In the genomic region with DNA sequence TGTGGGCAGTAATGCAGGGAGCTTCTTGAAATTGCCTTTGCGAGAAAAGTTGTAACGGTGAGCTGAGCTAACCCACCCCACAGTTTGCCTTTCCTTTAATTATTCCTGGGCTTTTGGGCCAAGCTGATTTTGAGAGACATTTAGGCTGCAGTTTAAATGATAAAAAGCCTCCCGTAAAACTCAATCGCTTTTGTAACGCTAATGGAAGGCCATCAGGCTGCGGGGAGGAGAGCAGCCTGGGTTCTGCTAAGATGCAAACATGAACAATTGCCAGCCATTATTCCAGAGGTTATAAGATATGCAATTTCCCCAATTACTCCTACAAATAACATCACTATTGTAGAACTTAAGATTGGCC, we compare ENCODE assay signal across 18 cellular contexts.
DNase-seq lines count a peak whose midpoint lies in the region; ATAC-seq and TF ChIP-seq lines count a peak whose summit lies in the region.
"Had no signal": no experiment of that assay in that cellular context is flagged by ENCODE, and none has a peak within 500 bp of the region (broad histone marks: within the 10 kb centered on the region; RNA-seq: fewer than 3 reads in every experiment).

No MANE protein-coding gene starts in this region.

- 74% methylated on average over 6 of the region's 6 CpGs for WGBS in right cardiac atrium
- WGBS in esophagus muscularis mucosa, result 64% methylated on average over 6 of the region's 6 CpGs
- WGBS in tibial nerve, 2 donors, result 76 to 77% methylated on average over 6 of the region's 6 CpGs

- no peaks in the 10 kb centered on the region for H3K4me1 ChIP-seq in right cardiac atrium (ENCODE audit: control insufficient read depth, insufficient read depth, low read length)
- H3K4me1 ChIP-seq in esophagus muscularis mucosa, result peaks cover 0 to 24% (median 17%) of the 10 kb centered on the region in 4 donors
- no peaks in the 10 kb centered on the region for H3K4me1 ChIP-seq in tibial nerve

- TF ChIP-seq POLR2A in esophagus muscularis mucosa (IDR thresholded peaks at IDR 0.05; ENCODE audit: low read depth) (no peak), tibial nerve (IDR thresholded peaks at IDR 0.05) (no peak)

- H3K9me3 ChIP-seq in right cardiac atrium (ENCODE audit: control insufficient read depth, low read length) (no peaks in the 10 kb centered on the region), esophagus muscularis mucosa (peaks cover 0 to 16% (median 0%) of the 10 kb centered on the region in 4 donors), tibial nerve (no peaks in the 10 kb centered on the region)
- H3K9me3 ChIP-seq: mucosa of descending colon had no signal

- no peak for TF ChIP-seq EP300 in esophagus muscularis mucosa (IDR thresholded peaks at IDR 0.05)
- TF ChIP-seq EP300 in tibial nerve (IDR thresholded peaks at IDR 0.05), result no peak

- peaks cover 28% of the 10 kb centered on the region for H3K4me1 Mint-ChIP-seq in osteocyte (ENCODE audit: unreplicated experiment)
- peaks cover 11% of the 10 kb centered on the region for H3K4me1 Mint-ChIP-seq in activated CD4-positive, alpha-beta T cell treated with anti-CD3 and anti-CD28 coated beads, Interleukin-2, amount 10 ng/mL, durations not matched to agents 24 days and 14 days

- TF ChIP-seq CTCF in esophagus muscularis mucosa (IDR thresholded peaks at IDR 0.05), result no peak
- no peak for TF ChIP-seq CTCF in osteocyte (IDR thresholded peaks at IDR 0.05)
- TF ChIP-seq CTCF in tibial nerve (IDR thresholded peaks at IDR 0.05), result no peak

- H3K9me3 Mint-ChIP-seq in osteocyte (ENCODE audit: unreplicated experiment), result peaks cover 13% of the 10 kb centered on the region
- peaks cover 6% of the 10 kb centered on the region for H3K9me3 Mint-ChIP-seq in activated CD4-positive, alpha-beta T cell treated with anti-CD3 and anti-CD28 coated beads, Interleukin-2, amount 10 ng/mL, durations not matched to agents 24 days and 14 days

- H3K27ac ChIP-seq in right cardiac atrium (ENCODE audit: low read length) (peak overlapping the region; percentile 36), esophagus muscularis mucosa (replicated peaks in 1 of 4) (peak overlapping the region; percentile 70 to 75 (median 74)), tibial nerve (peak overlapping the region in 1 of 4 donors; percentile 71)
- H3K27ac ChIP-seq: ovary had no signal

- H3K27me3 Mint-ChIP-seq in osteocyte (ENCODE audit: unreplicated experiment), result no peaks in the 10 kb centered on the region
- H3K27me3 Mint-ChIP-seq in activated CD4-positive, alpha-beta T cell treated with anti-CD3 and anti-CD28 coated beads, Interleukin-2, amount 10 ng/mL, durations not matched to agents 24 days and 14 days, result no peaks in the 10 kb centered on the region

- ATAC-seq in right cardiac atrium, result no peak
- no peak for ATAC-seq in left cardiac atrium
- ATAC-seq: GM12878 had no signal

- DNase-seq in right cardiac atrium, result no peak
- no peak for DNase-seq in left cardiac atrium
- DNase-seq in esophagus muscularis mucosa (ENCODE audit: extremely low spot score), result no peak
- DNase-seq in osteocyte (ENCODE audit: extremely low spot score, unreplicated experiment), result no peak
- DNase-seq in activated CD4-positive, alpha-beta T cell treated with anti-CD3 and anti-CD28 coated beads, Interleukin-2, amount 10 ng/mL, durations not matched to agents 24 days and 14 days, result no peak
- DNase-seq in tibial nerve (ENCODE audit: low spot score in 2 of 2), result no peak
- DNase-seq in HuH-7.5 (ENCODE audit: low spot score), result no peak
- DNase-seq in cerebellum (ENCODE audit: low spot score), result no peak
- DNase-seq: activated CD8-positive, alpha-beta memory T cell treated with anti-CD3 and anti-CD28 coated beads, Interleukin-2, amount 50 U/mL, for 48 hours; erythroblast; mucosa of descending colon; NCI-H1694 treated with DMSO at 0.1 percent for 48 hours; NCI-H510A treated with DMSO at 0.1 percent for 48 hours; ovary; SIG-M5; small intestine; T1000 had no signal

- no peak overlapping the region for H3K4me3 Mint-ChIP-seq in osteocyte (ENCODE audit: unreplicated experiment)
- no peak overlapping the region for H3K4me3 Mint-ChIP-seq in activated CD4-positive, alpha-beta T cell treated with anti-CD3 and anti-CD28 coated beads, Interleukin-2, amount 10 ng/mL, durations not matched to agents 24 days and 14 days

- peaks cover 2% of the 10 kb centered on the region for H3K36me3 Mint-ChIP-seq in osteocyte (ENCODE audit: unreplicated experiment)
- peaks cover 10% of the 10 kb centered on the region for H3K36me3 Mint-ChIP-seq in activated CD4-positive, alpha-beta T cell treated with anti-CD3 and anti-CD28 coated beads, Interleukin-2, amount 10 ng/mL, durations not matched to agents 24 days and 14 days (ENCODE audit: low read depth)

- no peaks in the 10 kb centered on the region for H3K36me3 ChIP-seq in esophagus muscularis mucosa
- no peaks in the 10 kb centered on the region for H3K36me3 ChIP-seq in tibial nerve
- H3K36me3 ChIP-seq: ovary had no signal

- intact Hi-C loops in right cardiac atrium (cut with DNase I), result no loop called here
- intact Hi-C loops in left cardiac atrium (cut with DNase I), result no loop called here
- intact Hi-C loops in esophagus muscularis mucosa (cut with DNase I), result no loop called here
- intact Hi-C loops in activated CD4-positive, alpha-beta T cell treated with anti-CD3 and anti-CD28 coated beads, Interleukin-2, amount 10 ng/mL, durations not matched to agents 24 days and 14 days (cut with micrococcal nuclease), result loop anchor here (1.0 to 10.0 kb wide), 2 partner anchors 15 to 72 kb away; no protein-coding TSS in a partner anchor

- H3K4me3 ChIP-seq in right cardiac atrium (ENCODE audit: low read length) (no peak overlapping the region), esophagus muscularis mucosa (peak overlapping the region in 3 of 4 donors; percentile 10 to 22 (median 22)), tibial nerve (no peak overlapping the region)
- H3K4me3 ChIP-seq: GM12878, mucosa of descending colon, ovary had no signal

- no peaks in the 10 kb centered on the region for H3K27me3 ChIP-seq in right cardiac atrium (ENCODE audit: control insufficient read depth, insufficient read depth)
- H3K27me3 ChIP-seq in esophagus muscularis mucosa, result no peaks in the 10 kb centered on the region
- no peaks in the 10 kb centered on the region for H3K27me3 ChIP-seq in tibial nerve
- H3K27me3 ChIP-seq: ovary had no signal

- H3K27ac Mint-ChIP-seq in osteocyte (ENCODE audit: unreplicated experiment), result peak overlapping the region; percentile 81
- no peak overlapping the region for H3K27ac Mint-ChIP-seq in activated CD4-positive, alpha-beta T cell treated with anti-CD3 and anti-CD28 coated beads, Interleukin-2, amount 10 ng/mL, durations not matched to agents 24 days and 14 days

Comparison
In these comparisons a context has a peak if more than half of its experiments do, and no peak if none do; other contexts are left out.
1. H3K4me3 ChIP-seq: peak in esophagus muscularis mucosa (3 of 4); none in right cardiac atrium (single experiment) and tibial nerve (0 of 4).